1 cellular context compared by ENCODE assay signal in the genomic region with DNA sequence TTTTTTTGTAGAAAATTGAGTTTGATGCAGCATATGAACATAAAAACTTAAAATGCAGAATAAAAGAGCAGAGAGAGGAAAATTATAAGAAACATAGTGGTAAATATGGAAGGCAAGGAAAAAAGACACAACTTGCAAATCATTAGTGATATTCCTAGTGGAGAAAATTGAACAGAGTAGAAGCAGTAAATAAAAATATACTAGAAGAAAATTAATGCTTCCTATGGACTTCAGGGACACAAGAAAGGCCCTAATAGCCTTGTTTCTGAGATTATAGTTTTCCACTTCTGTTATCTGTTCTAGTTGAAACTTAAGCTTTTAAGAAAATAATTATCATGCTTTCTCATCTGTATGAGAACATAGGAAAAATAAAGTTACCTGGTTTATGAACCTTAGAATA.
TF ChIP-seq lines count a peak whose summit lies in the region.

No MANE protein-coding gene starts in this region.

TF ChIP-seq in K562, 482 proteins besides CTCF, POLR2A, EP300 and RAD21:
- TF ChIP-seq THAP7 (CRISPR knock-in tag; IDR thresholded peaks at IDR 0.05) (no peak), PRMT5 (CRISPR knock-in tag; IDR thresholded peaks at IDR 0.05) (no peak), ARNT (IDR thresholded peaks at IDR 0.05) (no peak), ZNF583 (CRISPR knock-in tag; IDR thresholded peaks at IDR 0.05) (peak; percentile 93; the same call in 1 of the 2 replicates), EZH2 (IDR thresholded peaks at IDR 0.05; ENCODE audit: borderline replicate concordance, low read depth, low read length) (no peak)
